Comparison of ENCODE assay signal across 23 cellular contexts in genomic region chr7:139992353-139993054, GRCh38.
DNase-seq lines count a peak whose midpoint lies in the region; ATAC-seq, FAIRE-seq and TF ChIP-seq lines count a peak whose summit lies in the region.
"Had no signal": no experiment of that assay in that cellular context is flagged by ENCODE, and none has a peak within 500 bp of the region (broad histone marks: within the 10 kb centered on the region; RNA-seq: fewer than 3 reads in every experiment).

No MANE protein-coding gene starts in this region.

- H4K8ac ChIP-seq in IMR-90 (ENCODE audit: low read depth in 2 of 2, low read length in 2 of 2) (no peak overlapping the region), neuronal stem cell (ENCODE audit: low read depth, low read length) (no peak overlapping the region)

- CTCF ChIA-PET in IMR-90 (lab: Yijun Ruan, JAX), result no interaction called here

- no peak for TF ChIP-seq POLR2A in IMR-90 (IDR thresholded peaks at IDR 0.05; ENCODE audit: low read depth, low read length)

- H3K36me3 ChIP-seq in IMR-90 (ENCODE audit: control insufficient read depth, insufficient read depth, low read length) (no peaks in the 10 kb centered on the region), neuronal stem cell (replicated peaks in 1 of 2; ENCODE audit: control insufficient read depth in 2 of 2, insufficient read depth in 2 of 2, low read length in 2 of 2) (no peaks in the 10 kb centered on the region), kidney (ENCODE audit: control insufficient read depth in 1 of 2, insufficient read depth in 2 of 2, low read length in 2 of 2) (no peaks in the 10 kb centered on the region)
- H3K36me3 ChIP-seq: HAP-1, thyroid gland had no signal

- WGBS in IMR-90 (ENCODE audit: extremely low coverage in 2 of 2, insufficient read length in 1 of 2), 2 experiments, result 84% methylated on average over 5 of the region's 14 CpGs; no CpG with 5 or more reads in 1 of the 2 experiments
- no CpG with 5 or more reads among the region's 14 CpGs for WGBS in neuronal stem cell (ENCODE audit: extremely low coverage in 2 of 2, insufficient read length in 2 of 2, insufficient replicate concordance in 1 of 2), 2 donors

- H3K4ac ChIP-seq in IMR-90 (ENCODE audit: low read depth, low read length) (no peak overlapping the region), neuronal stem cell (ENCODE audit: low read length) (no peak overlapping the region)

- H3K23ac ChIP-seq in IMR-90 (ENCODE audit: low read depth, low read length) (no peak overlapping the region), neuronal stem cell (ENCODE audit: low read depth, low read length, poor library complexity) (no peak overlapping the region)

- H3K9me3 ChIP-seq in IMR-90 (ENCODE audit: control insufficient read depth, insufficient read depth, low read length) (no peaks in the 10 kb centered on the region), neuronal stem cell (replicated peaks in 1 of 2; ENCODE audit: control insufficient read depth in 2 of 2, insufficient read depth in 1 of 2, low read depth in 1 of 2, low read length in 2 of 2) (no peaks in the 10 kb centered on the region), kidney (ENCODE audit: control insufficient read depth in 1 of 2, low read length in 2 of 2) (no peaks in the 10 kb centered on the region)
- H3K9me3 ChIP-seq: HAP-1, spleen, thyroid gland had no signal

- H3K79me1 ChIP-seq in IMR-90 (ENCODE audit: low read depth in 1 of 2, low read length in 2 of 2) (0 out of 4 replicates have a peak, but pooled peaks cover 0 to 3% of the 10 kb centered on the region in 2 experiments), neuronal stem cell (ENCODE audit: low read depth, low read length) (no peaks in the 10 kb centered on the region)

- ATAC-seq in IMR-90 (ENCODE audit: low read depth), result no peak

- POLR2A ChIA-PET in IMR-90 (lab: Charles Lee; ENCODE audit: unreplicated experiment), result no interaction called here

- dilution Hi-C loops in IMR-90 (cut with HindIII; ENCODE audit: low sequenced_read_pairs, unreplicated experiment), result no loop called here

- H2AFZ ChIP-seq in IMR-90 (replicated peaks; ENCODE audit: low read length, poor library complexity), result no peak overlapping the region
- no peak overlapping the region for H2AFZ ChIP-seq in neuronal stem cell (ENCODE audit: low read length)

- H3K4me2 ChIP-seq in IMR-90 (ENCODE audit: low read depth, low read length), result no peak overlapping the region
- H3K4me2 ChIP-seq in neuronal stem cell (ENCODE audit: insufficient read depth, low read length, poor library complexity, severe bottlenecking), result no peak overlapping the region

- H3K56ac ChIP-seq in IMR-90 (ENCODE audit: extremely low read depth, insufficient read depth, low read length), result no peak overlapping the region

- H3K27me3 ChIP-seq in IMR-90 (ENCODE audit: control insufficient read depth, insufficient read depth, low read length) (no peaks in the 10 kb centered on the region; the same call in 1 of the 2 replicates), neuronal stem cell (ENCODE audit: control insufficient read depth in 3 of 3, insufficient read depth in 3 of 3, low read depth in 1 of 3, low read length in 3 of 3) (peaks cover 0 to 21% (median 0%) of the 10 kb centered on the region in 3 experiments)
- H3K27me3 ChIP-seq: spleen, thyroid gland had no signal

- no peak overlapping the region for H4K5ac ChIP-seq in IMR-90 (ENCODE audit: low read depth, low read length)

- peaks cover 27% of the 10 kb centered on the region for H3K9me1 ChIP-seq in IMR-90 (ENCODE audit: insufficient read depth, low read length)

- H2BK120ac ChIP-seq in IMR-90 (ENCODE audit: low read depth, low read length) (peak overlapping the region; percentile 55), neuronal stem cell (ENCODE audit: low read depth, low read length) (no peak overlapping the region)

- FAIRE-seq in kidney (lab: Jason Lieb, UNC), result no peak

- H2BK5ac ChIP-seq in IMR-90 (ENCODE audit: low read depth, low read length, poor library complexity, severe bottlenecking), result no peak overlapping the region
- peak overlapping the region; percentile 19 for H2BK5ac ChIP-seq in neuronal stem cell (ENCODE audit: low read length)

- no peaks in the 10 kb centered on the region for H4K20me1 ChIP-seq in IMR-90 (ENCODE audit: insufficient read depth, low read length)

- no peak overlapping the region for H3K14ac ChIP-seq in IMR-90 (replicated peaks; ENCODE audit: low read depth, low read length)
- H3K14ac ChIP-seq in neuronal stem cell (ENCODE audit: low read length), result no peak overlapping the region

- no peak for TF ChIP-seq RAD21 in IMR-90 (IDR thresholded peaks at IDR 0.05; ENCODE audit: low read length)

- TF ChIP-seq CTCF in IMR-90 (conservative IDR thresholded peaks at IDR 0.05; ENCODE audit: low read depth, low read length) (no peak), kidney (IDR thresholded peaks at IDR 0.05; ENCODE audit: borderline replicate concordance, extremely low read depth, insufficient read depth) (no peak)

- DNase-seq in NOMO-1 (lab: John Stamatoyannopoulos, UW; ENCODE audit: unreplicated experiment in 2 of 2) (peak; percentile 2 to 4), NOMO-1 treated with dmso at 0.1 percent for 144 hours (lab: John Stamatoyannopoulos, UW; ENCODE audit: unreplicated experiment) (no peak), IMR-90 (no peak), RPMI8226 (peak; percentile 30), neuronal stem cell (ENCODE audit: low spot score) (no peak), NCI-H1694 (lab: John Stamatoyannopoulos, UW) (no peak), kidney (no peak)
- no peak for DNase-seq in activated naive CD4-positive, alpha-beta T cell treated with Interleukin-2 at 50 U/mL for 16 hours
- DNase-seq: activated CD4-positive, alpha-beta memory T cell treated with anti-CD3 and anti-CD28 coated beads, Interleukin-2, amount 10 ng/mL, durations not matched to agents 7 days and 5 days; activated CD4-positive, CD25-positive, alpha-beta regulatory T cell; activated gamma-delta T cell treated with Interleukin-2 at 50 U/mL for 16 hours; amniotic stem cell; CD4-positive, alpha-beta memory T cell; dermis blood vessel endothelial cell; DMS153; mammary epithelial cell; MM.1S; spleen; stimulated activated CD4-positive, alpha-beta T cell treated with anti-CD3 and anti-CD28 coated beads, Interleukin-4, amount 100 ng/mL, for 1 hour; stimulated activated naive CD4-positive, alpha-beta T cell; thyroid gland had no signal

- no peak overlapping the region; the same call in 1 of the 2 replicates for H3K18ac ChIP-seq in IMR-90 (ENCODE audit: low read depth, low read length)
- peak overlapping the region; percentile 51 for H3K18ac ChIP-seq in neuronal stem cell (ENCODE audit: low read length)

- H2AK5ac ChIP-seq in IMR-90 (ENCODE audit: low read depth, low read length) (no peak overlapping the region; the same call in 1 of the 2 replicates), neuronal stem cell (ENCODE audit: low read depth, low read length) (peak overlapping the region; percentile 3)

- intact Hi-C loops in IMR-90 (cut with micrococcal nuclease) (no loop called here), kidney (cut with DNase I) (no loop called here)

- H2BK15ac ChIP-seq in IMR-90 (ENCODE audit: low read depth, low read length), result no peak overlapping the region
- H2BK15ac ChIP-seq in neuronal stem cell (ENCODE audit: low read length), result no peak overlapping the region

- H4K91ac ChIP-seq in IMR-90 (ENCODE audit: insufficient read depth, low read depth, low read length) (no peak overlapping the region), neuronal stem cell (ENCODE audit: low read depth, low read length, poor library complexity) (no peak overlapping the region)

- in situ Hi-C loops in IMR-90 (cut with MboI; ENCODE audit: low sequenced_read_pairs), result no loop called here

- H3K27ac ChIP-seq in IMR-90 (ENCODE audit: insufficient read depth, low read length) (no peak overlapping the region), neuronal stem cell (replicated peaks; ENCODE audit: low read length) (no peak overlapping the region), kidney (ENCODE audit: low read depth in 2 of 2, low read length in 2 of 2) (no peak overlapping the region)
- H3K27ac ChIP-seq: RWPE1, thyroid gland had no signal

- peaks cover 17% of the 10 kb centered on the region for H3K4me1 ChIP-seq in IMR-90 (ENCODE audit: control insufficient read depth, insufficient read depth, low read length)
- H3K4me1 ChIP-seq in neuronal stem cell (ENCODE audit: control insufficient read depth in 2 of 2, insufficient read depth in 1 of 2, low read depth in 1 of 2, low read length in 2 of 2), result peaks cover 0 to 6% of the 10 kb centered on the region in 2 donors
- H3K4me1 ChIP-seq in kidney (ENCODE audit: control insufficient read depth in 1 of 2, insufficient read depth in 1 of 2, low read depth in 1 of 2, low read length in 2 of 2), result peaks cover 0 to 4% of the 10 kb centered on the region in 2 donors
- H3K4me1 ChIP-seq: HAP-1, spleen, thyroid gland had no signal

- H3K9ac ChIP-seq in IMR-90 (ENCODE audit: low read depth, low read length), result no peak overlapping the region
- no peak overlapping the region for H3K9ac ChIP-seq in neuronal stem cell (ENCODE audit: low read depth, low read length, poor library complexity)
- H3K9ac ChIP-seq in kidney (ENCODE audit: low read length in 2 of 2), result no peak overlapping the region

- H2AK9ac ChIP-seq in IMR-90 (replicated peaks; ENCODE audit: low read depth, low read length, poor library complexity), result no peak overlapping the region

- no peak overlapping the region for H2BK20ac ChIP-seq in IMR-90 (ENCODE audit: low read depth, low read length)

- H2BK12ac ChIP-seq in neuronal stem cell (ENCODE audit: low read length), result no peak overlapping the region

- no TSS peak for BruUV-seq in IMR-90 (replicated peaks; lab: Mats Ljungman, UMichigan)

- H3K4me3 ChIP-seq in IMR-90 (ENCODE audit: insufficient read depth, low read depth, low read length) (no peak overlapping the region), neuronal stem cell (ENCODE audit: low read length in 2 of 2) (no peak overlapping the region), kidney (ENCODE audit: low read length in 2 of 2) (no peak overlapping the region)
- H3K4me3 ChIP-seq: HAP-1, spleen, thyroid gland had no signal

TF ChIP-seq in IMR-90, 13 proteins besides CTCF, POLR2A, EP300 and RAD21:
- TF ChIP-seq MXI1 (IDR thresholded peaks at IDR 0.05; ENCODE audit: borderline replicate concordance, low read depth, low read length), result no peak
- no peak for TF ChIP-seq SMC3 (IDR thresholded peaks at IDR 0.05; ENCODE audit: low read depth, low read length)
- no peak for TF ChIP-seq RCOR1 (IDR thresholded peaks at IDR 0.05; ENCODE audit: insufficient replicate concordance, low read length)
- no peak for TF ChIP-seq ELK1 (IDR thresholded peaks at IDR 0.05; ENCODE audit: borderline replicate concordance, low read depth, low read length)

Comparison
In these comparisons a context has a peak if more than half of its experiments do, and no peak if none do; other contexts are left out.
1. DNase-seq: peak in NOMO-1 (2 of 2) and RPMI8226 (single experiment); none in NOMO-1 treated with dmso at 0.1 percent for 144 hours (single experiment), IMR-90 (single experiment), neuronal stem cell (single experiment), NCI-H1694 (single experiment), kidney (single experiment) and activated naive CD4-positive, alpha-beta T cell treated with Interleukin-2 at 50 U/mL for 16 hours (single experiment).